In the genomic region with DNA sequence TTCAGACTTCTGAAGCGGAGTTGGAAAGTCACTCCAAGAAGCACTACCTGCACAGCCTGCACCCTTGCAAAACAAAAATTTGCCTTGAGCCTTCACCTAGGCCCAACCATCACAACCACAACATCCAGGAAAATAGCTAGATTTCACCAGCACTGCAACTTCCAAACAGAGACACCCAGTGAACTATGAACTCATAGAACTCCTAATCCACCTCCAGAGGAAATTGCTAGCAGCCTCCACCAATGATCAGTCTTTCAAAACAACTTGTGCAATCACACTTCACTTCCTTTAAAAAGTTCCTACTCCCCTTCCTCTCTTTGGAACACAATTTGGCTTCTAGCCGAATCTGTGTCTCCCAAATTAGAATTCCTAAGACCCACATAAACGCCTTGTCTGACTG, we compare ENCODE assay signal across 29 cellular contexts.
"Had no signal": no experiment of that assay in that cellular context is flagged by ENCODE, and none has a peak within 500 bp of the region (broad histone marks: within the 10 kb centered on the region; RNA-seq: fewer than 3 reads in every experiment).

No MANE protein-coding gene starts in this region.

- H3K9me3 Mint-ChIP-seq: activated CD4-positive, alpha-beta T cell treated with anti-CD3 and anti-CD28 coated beads, Interleukin-2, amount 10 ng/mL, durations not matched to agents 7 days and 5 days; activated T-cell treated with anti-CD3 and anti-CD28 coated beads, Interleukin-2, amount 50 U/mL, for 24 hours had no signal

- H3K9me3 ChIP-seq: ascending aorta, breast epithelium, colonic mucosa, esophagus squamous epithelium, gastroesophageal sphincter had no signal

- H3K36me3 Mint-ChIP-seq: activated naive CD4-positive, alpha-beta T cell treated with anti-CD3 and anti-CD28 coated beads, Interleukin-2, amount 10 ng/mL, durations not matched to agents 7 days and 5 days; activated naive CD4-positive, alpha-beta T cell treated with anti-CD3 and anti-CD28 coated beads, Interleukin-2, amount 50 U/mL, for 72 hours; activated naive CD8-positive, alpha-beta T cell treated with anti-CD3 and anti-CD28 coated beads, Interleukin-2, amount 10 ng/mL, durations not matched to agents 7 days and 5 days; brain had no signal

- H3K4me3 ChIP-seq: ascending aorta, breast epithelium, cardiac muscle cell, colonic mucosa, esophagus squamous epithelium, gastroesophageal sphincter had no signal

- H3K4me3 Mint-ChIP-seq: activated CD4-positive, alpha-beta memory T cell treated with anti-CD3 and anti-CD28 coated beads, Interleukin-2, amount 10 ng/mL, durations not matched to agents 7 days and 5 days; activated CD4-positive, alpha-beta T cell treated with anti-CD3 and anti-CD28 coated beads, Interleukin-2, amount 10 ng/mL, durations not matched to agents 7 days and 5 days; activated naive CD4-positive, alpha-beta T cell treated with anti-CD3 and anti-CD28 coated beads, Interleukin-2, amount 10 ng/mL, durations not matched to agents 7 days and 5 days; activated naive CD8-positive, alpha-beta T cell treated with anti-CD3 and anti-CD28 coated beads, Interleukin-2, amount 10 ng/mL, durations not matched to agents 7 days and 5 days; activated T-cell treated with anti-CD3 and anti-CD28 coated beads, Interleukin-2, amount 50 U/mL, for 24 hours; activated T-cell treated with anti-CD3 and anti-CD28 coated beads, Interleukin-2, amount 50 U/mL, for 72 hours; brain had no signal

- ATAC-seq: activated naive CD4-positive, alpha-beta T cell treated with anti-CD3 and anti-CD28 coated beads, Interleukin-2, amount 50 U/mL, for 72 hours; activated T-cell treated with anti-CD3 and anti-CD28 coated beads, Interleukin-2, amount 50 U/mL, for 72 hours; gastroesophageal sphincter had no signal

- H3K27me3 Mint-ChIP-seq: activated CD4-positive, alpha-beta memory T cell treated with anti-CD3 and anti-CD28 coated beads, Interleukin-2, amount 10 ng/mL, durations not matched to agents 7 days and 5 days; activated CD4-positive, alpha-beta T cell treated with anti-CD3 and anti-CD28 coated beads, Interleukin-2, amount 10 ng/mL, durations not matched to agents 7 days and 5 days; activated naive CD4-positive, alpha-beta T cell treated with anti-CD3 and anti-CD28 coated beads, Interleukin-2, amount 10 ng/mL, durations not matched to agents 7 days and 5 days; activated naive CD8-positive, alpha-beta T cell treated with anti-CD3 and anti-CD28 coated beads, Interleukin-2, amount 10 ng/mL, durations not matched to agents 7 days and 5 days; activated T-cell treated with anti-CD3 and anti-CD28 coated beads, Interleukin-2, amount 50 U/mL, for 24 hours had no signal

- H3K4me1 Mint-ChIP-seq: activated CD4-positive, alpha-beta memory T cell treated with anti-CD3 and anti-CD28 coated beads, Interleukin-2, amount 10 ng/mL, durations not matched to agents 7 days and 5 days; activated CD4-positive, alpha-beta T cell treated with anti-CD3 and anti-CD28 coated beads, Interleukin-2, amount 10 ng/mL, durations not matched to agents 7 days and 5 days; activated naive CD4-positive, alpha-beta T cell treated with anti-CD3 and anti-CD28 coated beads, Interleukin-2, amount 10 ng/mL, durations not matched to agents 7 days and 5 days; activated naive CD8-positive, alpha-beta T cell treated with anti-CD3 and anti-CD28 coated beads, Interleukin-2, amount 10 ng/mL, durations not matched to agents 7 days and 5 days; brain had no signal

- H3K4me1 ChIP-seq: ascending aorta, breast epithelium, colonic mucosa, esophagus squamous epithelium, gastroesophageal sphincter had no signal

- H3K27me3 ChIP-seq: ascending aorta, breast epithelium, cardiac muscle cell, colonic mucosa, esophagus squamous epithelium, gastroesophageal sphincter had no signal

- H3K36me3 ChIP-seq: ascending aorta, breast epithelium, cardiac muscle cell, colonic mucosa, esophagus squamous epithelium, gastroesophageal sphincter had no signal

- H3K27ac ChIP-seq: ascending aorta, breast epithelium, cardiac muscle cell, colonic mucosa, epithelial cell of prostate, esophagus squamous epithelium, gastroesophageal sphincter had no signal

- DNase-seq: activated CD4-positive, alpha-beta memory T cell treated with anti-CD3 and anti-CD28 coated beads, Interleukin-2, amount 10 ng/mL, durations not matched to agents 7 days and 5 days; activated CD4-positive, alpha-beta T cell treated with anti-CD3 and anti-CD28 coated beads for 1 hour; activated CD4-positive, alpha-beta T cell treated with anti-CD3 and anti-CD28 coated beads for 4 hours; activated CD4-positive, alpha-beta T cell treated with anti-CD3 and anti-CD28 coated beads, Interleukin-2, amount 10 ng/mL, durations not matched to agents 7 days and 5 days; activated CD4-positive, alpha-beta T cell treated with anti-CD3 and anti-CD28 coated beads, Interleukin-2, amount 50 U/mL, for 4 hours; activated CD8-positive, alpha-beta memory T cell treated with anti-CD3 and anti-CD28 coated beads, Interleukin-2, amount 50 U/mL, for 48 hours; activated gamma-delta T cell; activated naive CD4-positive, alpha-beta T cell; activated naive CD4-positive, alpha-beta T cell treated with anti-CD3 and anti-CD28 coated beads, Interleukin-2, amount 10 ng/mL, durations not matched to agents 7 days and 5 days; activated naive CD8-positive, alpha-beta T cell treated with anti-CD3 and anti-CD28 coated beads, Interleukin-2, amount 10 ng/mL, durations not matched to agents 7 days and 5 days; activated T-cell treated with anti-CD3 and anti-CD28 coated beads for 4 hours; activated T-cell treated with anti-CD3 and anti-CD28 coated beads, Interleukin-2, amount 50 U/mL, for 24 hours; activated T-cell treated with anti-CD3 and anti-CD28 coated beads, Interleukin-2, amount 50 U/mL, for 72 hours; central memory CD4-positive, alpha-beta T cell; cerebellar nuclear complex; colonic mucosa; effector CD8-positive, alpha-beta T cell; esophagus squamous epithelium; foreskin melanocyte; T-helper 2 cell had no signal

- FAIRE-seq: endometrium, endothelial cell of umbilical vein had no signal

- H3K27ac Mint-ChIP-seq: activated CD4-positive, alpha-beta memory T cell treated with anti-CD3 and anti-CD28 coated beads, Interleukin-2, amount 10 ng/mL, durations not matched to agents 7 days and 5 days; activated CD4-positive, alpha-beta T cell treated with anti-CD3 and anti-CD28 coated beads, Interleukin-2, amount 10 ng/mL, durations not matched to agents 7 days and 5 days; activated naive CD4-positive, alpha-beta T cell treated with anti-CD3 and anti-CD28 coated beads, Interleukin-2, amount 10 ng/mL, durations not matched to agents 7 days and 5 days; activated naive CD4-positive, alpha-beta T cell treated with anti-CD3 and anti-CD28 coated beads, Interleukin-2, amount 50 U/mL, for 72 hours; activated naive CD8-positive, alpha-beta T cell treated with anti-CD3 and anti-CD28 coated beads, Interleukin-2, amount 10 ng/mL, durations not matched to agents 7 days and 5 days; activated T-cell treated with anti-CD3 and anti-CD28 coated beads, Interleukin-2, amount 50 U/mL, for 24 hours; activated T-cell treated with anti-CD3 and anti-CD28 coated beads, Interleukin-2, amount 50 U/mL, for 72 hours had no signal
